29 cellular contexts compared by ENCODE assay signal in the genomic region with DNA sequence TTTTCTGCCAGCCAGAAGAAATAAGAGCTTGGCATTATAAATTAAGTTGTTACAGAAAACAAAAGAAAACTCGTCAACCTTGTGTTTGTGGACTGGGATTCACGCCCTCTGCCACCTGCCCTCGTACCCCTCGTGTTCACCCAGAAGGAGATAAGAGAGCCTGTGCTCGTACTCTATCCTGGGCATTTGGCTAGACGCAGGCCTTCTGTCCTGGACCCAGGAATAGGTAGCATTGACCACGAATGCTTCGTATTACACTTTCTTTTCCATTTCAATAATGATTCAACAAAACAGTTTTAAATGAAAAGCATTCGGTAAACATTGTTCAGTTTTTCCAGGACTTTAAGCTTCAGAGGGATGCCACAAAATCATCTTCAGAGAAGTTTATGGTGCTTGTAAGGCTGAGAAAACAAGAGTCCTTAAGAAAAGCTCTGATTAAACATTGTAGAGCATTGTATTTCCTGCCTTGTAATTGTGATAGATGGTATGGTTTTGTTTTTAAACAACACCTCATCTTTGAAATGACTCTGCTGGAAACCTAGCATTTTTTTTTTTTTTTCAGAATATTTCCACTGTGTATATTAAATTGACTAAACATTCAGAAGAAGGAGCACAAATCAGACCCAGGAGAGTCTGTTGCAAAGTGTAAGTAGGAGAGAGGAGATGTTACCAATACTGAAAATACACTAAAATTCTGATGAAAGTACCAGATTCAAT. TPM values are rescaled to one million over a fixed set of nuclear protein-coding genes. Genes with fewer than 3 reads are reported as not detected.
DNase-seq lines count a peak whose midpoint lies in the region; ATAC-seq and TF ChIP-seq lines count a peak whose summit lies in the region.
"Had no signal": no experiment of that assay in that cellular context is flagged by ENCODE, and none has a peak within 500 bp of the region (broad histone marks: within the 10 kb centered on the region; RNA-seq: fewer than 3 reads in every experiment).

No MANE protein-coding gene starts in this region.

- H3K9me3 Mint-ChIP-seq in activated naive CD4-positive, alpha-beta T cell treated with anti-CD3 and anti-CD28 coated beads, Interleukin-2, amount 50 U/mL, for 72 hours, result no peaks in the 10 kb centered on the region
- no peaks in the 10 kb centered on the region for H3K9me3 Mint-ChIP-seq in stimulated activated naive CD8-positive, alpha-beta T cell treated with anti-CD3 and anti-CD28 coated beads, Interleukin-15, Interleukin-2, amounts not matched to agents 100 ng/mL and 50 ng/mL, for 24 hours
- H3K9me3 Mint-ChIP-seq: brain, GM23338, HFFc6, T-cell had no signal

- H3K23ac ChIP-seq in IMR-90 (ENCODE audit: low read depth, low read length), result no peak overlapping the region

- no peak for DNase-seq in activated naive CD4-positive, alpha-beta T cell treated with anti-CD3 and anti-CD28 coated beads, Interleukin-2, amount 50 U/mL, for 72 hours (ENCODE audit: low spot score in 2 of 2)
- no peak for DNase-seq in activated naive CD4-positive, alpha-beta T cell (lab: John Stamatoyannopoulos, UW)
- DNase-seq in IMR-90 (peak; percentile 10), NOMO-1 (lab: John Stamatoyannopoulos, UW; ENCODE audit: unreplicated experiment in 2 of 2) (no peak)
- DNase-seq: activated CD4-positive, CD25-positive, alpha-beta regulatory T cell; activated gamma-delta T cell; adrenal gland; dorsolateral prefrontal cortex; head of caudate nucleus; Kasumi-1; kidney; MV-4-11; naive thymus-derived CD8-positive, alpha-beta T cell; NCI-H146; NCI-H2107; NCI-H774; RPMI8226; small intestine; substantia nigra; T-cell; upper lobe of right lung had no signal

- in situ Hi-C loops in IMR-90 (cut with MboI; ENCODE audit: low sequenced_read_pairs), result no loop called here

- H2AFZ ChIP-seq in IMR-90 (replicated peaks; ENCODE audit: low read length, poor library complexity), result peak overlapping the region; percentile 47
- H2AFZ ChIP-seq: parathyroid adenoma had no signal

- H3K4me1 Mint-ChIP-seq in stimulated activated naive CD8-positive, alpha-beta T cell treated with anti-CD3 and anti-CD28 coated beads, Interleukin-15, Interleukin-2, amounts not matched to agents 100 ng/mL and 50 ng/mL, for 24 hours (ENCODE audit: low read depth), result peaks cover 30% of the 10 kb centered on the region
- H3K4me1 Mint-ChIP-seq: GM23338 had no signal

- TF ChIP-seq CTCF in IMR-90 (conservative IDR thresholded peaks at IDR 0.05; ENCODE audit: low read depth, low read length), result no peak

- H3K27ac ChIP-seq in IMR-90 (ENCODE audit: insufficient read depth, low read length) (no peak overlapping the region; the same call in 1 of the 2 replicates), ectodermal cell (ENCODE audit: insufficient read depth, low read depth, low read length, poor library complexity, severe bottlenecking) (peak overlapping the region; percentile 85)
- H3K27ac ChIP-seq: adrenal gland, dorsolateral prefrontal cortex, HL-60, parathyroid adenoma, upper lobe of right lung had no signal

- peak overlapping the region in 1 of 2 experiments; percentile 49; a peak in 2 of 4 replicates for H4K8ac ChIP-seq in IMR-90 (ENCODE audit: low read depth in 2 of 2, low read length in 2 of 2)

- H2BK15ac ChIP-seq in IMR-90 (ENCODE audit: low read depth, low read length), result peak overlapping the region; percentile 52; the same call in 1 of the 3 replicates

- H3K36me3 Mint-ChIP-seq in activated naive CD4-positive, alpha-beta T cell treated with anti-CD3 and anti-CD28 coated beads, Interleukin-2, amount 50 U/mL, for 72 hours, result peaks cover 0 to 5% of the 10 kb centered on the region in 2 donors
- no peaks in the 10 kb centered on the region for H3K36me3 Mint-ChIP-seq in stimulated activated naive CD8-positive, alpha-beta T cell treated with anti-CD3 and anti-CD28 coated beads, Interleukin-15, Interleukin-2, amounts not matched to agents 100 ng/mL and 50 ng/mL, for 24 hours (ENCODE audit: low read depth)
- H3K36me3 Mint-ChIP-seq: brain; naive thymus-derived CD8-positive, alpha-beta T cell; T-cell had no signal

- no peak for TF ChIP-seq RAD21 in IMR-90 (IDR thresholded peaks at IDR 0.05; ENCODE audit: low read length)

- peak overlapping the region; percentile 47; the same call in 1 of the 2 replicates for H2BK120ac ChIP-seq in IMR-90 (ENCODE audit: low read depth, low read length)

- H3K9me3 ChIP-seq in IMR-90 (ENCODE audit: control insufficient read depth, insufficient read depth, low read length), result no peaks in the 10 kb centered on the region
- H3K9me3 ChIP-seq in ectodermal cell (ENCODE audit: control insufficient read depth, low read length), result no peaks in the 10 kb centered on the region
- H3K9me3 ChIP-seq: adrenal gland, upper lobe of right lung had no signal

- no peak overlapping the region for H4K5ac ChIP-seq in IMR-90 (ENCODE audit: low read depth, low read length)

- 94% methylated on average over 3 of the region's 9 CpGs; no CpG with 5 or more reads in 1 of the 2 experiments for WGBS in IMR-90 (ENCODE audit: extremely low coverage in 2 of 2, insufficient read length in 1 of 2), 2 experiments
- 84 to 87% methylated on average over 9 of the region's 9 CpGs for WGBS in ectodermal cell, 2 experiments

- peak overlapping the region; percentile 60 for H2AK9ac ChIP-seq in IMR-90 (replicated peaks; ENCODE audit: low read depth, low read length, poor library complexity)

- intact Hi-C loops in IMR-90 (cut with micrococcal nuclease), result no loop called here

- H3K4me3 Mint-ChIP-seq in stimulated activated naive CD8-positive, alpha-beta T cell treated with anti-CD3 and anti-CD28 coated beads, Interleukin-15, Interleukin-2, amounts not matched to agents 100 ng/mL and 50 ng/mL, for 24 hours, result peak overlapping the region; percentile 23
- H3K4me3 Mint-ChIP-seq: GM23338, HFFc6, T-cell had no signal

- H2BK5ac ChIP-seq in IMR-90 (ENCODE audit: low read depth, low read length, poor library complexity, severe bottlenecking), result no peak overlapping the region

- H3K18ac ChIP-seq in IMR-90 (ENCODE audit: low read depth, low read length), result no peak overlapping the region

- H3K4me2 ChIP-seq in IMR-90 (ENCODE audit: low read depth, low read length), result no peak overlapping the region
- H3K4me2 ChIP-seq: GM23338 had no signal

- H3K4me3 ChIP-seq in IMR-90 (ENCODE audit: insufficient read depth, low read depth, low read length) (no peak overlapping the region), ectodermal cell (ENCODE audit: insufficient read depth, low read depth, low read length) (no peak overlapping the region)
- H3K4me3 ChIP-seq: adrenal gland, dorsolateral prefrontal cortex, GM23338, upper lobe of right lung had no signal

- no peaks in the 10 kb centered on the region for H4K20me1 ChIP-seq in IMR-90 (ENCODE audit: insufficient read depth, low read length)

- no peaks in the 10 kb centered on the region for H3K79me1 ChIP-seq in IMR-90 (ENCODE audit: low read depth in 1 of 2, low read length in 2 of 2)

- no peak for TF ChIP-seq POLR2A in IMR-90 (IDR thresholded peaks at IDR 0.05; ENCODE audit: low read depth, low read length)

- no TSS peak for BruUV-seq in IMR-90 (replicated peaks; lab: Mats Ljungman, UMichigan)

- peak overlapping the region; percentile 37 for H3K4ac ChIP-seq in IMR-90 (ENCODE audit: low read depth, low read length)

- H3K14ac ChIP-seq in IMR-90 (replicated peaks; ENCODE audit: low read depth, low read length), result no peak overlapping the region; the same call in 1 of the 2 replicates

- CTCF ChIA-PET in IMR-90 (lab: Yijun Ruan, JAX), result interaction anchor here (0.6 to 1.2 kb wide), 3 partner anchors 17 to 174 kb away, joined by 4 to 9 read pairs (median 4); no protein-coding TSS in a partner anchor

- no peaks in the 10 kb centered on the region for H3K27me3 ChIP-seq in IMR-90 (ENCODE audit: control insufficient read depth, insufficient read depth, low read length)
- no peaks in the 10 kb centered on the region for H3K27me3 ChIP-seq in ectodermal cell (ENCODE audit: control insufficient read depth, insufficient read depth, low read length, poor library complexity, severe bottlenecking)
- H3K27me3 ChIP-seq: adrenal gland, dorsolateral prefrontal cortex, upper lobe of right lung had no signal

- peaks cover 13% of the 10 kb centered on the region for H3K4me1 ChIP-seq in IMR-90 (ENCODE audit: control insufficient read depth, insufficient read depth, low read length)
- peaks cover 27% of the 10 kb centered on the region for H3K4me1 ChIP-seq in ectodermal cell (ENCODE audit: control insufficient read depth, insufficient read depth, low read length)
- H3K4me1 ChIP-seq: adrenal gland, parathyroid adenoma, upper lobe of right lung had no signal

- H3K36me3 ChIP-seq in IMR-90 (ENCODE audit: control insufficient read depth, insufficient read depth, low read length), result no peaks in the 10 kb centered on the region
- H3K36me3 ChIP-seq in ectodermal cell (ENCODE audit: control insufficient read depth, insufficient read depth, low read length), result no peaks in the 10 kb centered on the region
- H3K36me3 ChIP-seq: adrenal gland, upper lobe of right lung had no signal

- peaks cover 11% of the 10 kb centered on the region for H3K27me3 Mint-ChIP-seq in stimulated activated naive CD8-positive, alpha-beta T cell treated with anti-CD3 and anti-CD28 coated beads, Interleukin-15, Interleukin-2, amounts not matched to agents 100 ng/mL and 50 ng/mL, for 24 hours

- H3K9ac ChIP-seq in IMR-90 (ENCODE audit: low read depth, low read length), result no peak overlapping the region
- H3K9ac ChIP-seq: parathyroid adenoma had no signal

- POLR2A ChIA-PET in IMR-90 (lab: Charles Lee; ENCODE audit: unreplicated experiment), result no interaction called here

- H4K91ac ChIP-seq in IMR-90 (ENCODE audit: insufficient read depth, low read depth, low read length), result peak overlapping the region; percentile 14; the same call in 1 of the 2 replicates

- H2BK20ac ChIP-seq in IMR-90 (ENCODE audit: low read depth, low read length), result peak overlapping the region; percentile 12; the same call in 1 of the 2 replicates

- H2AK5ac ChIP-seq in IMR-90 (ENCODE audit: low read depth, low read length), result no peak overlapping the region

- H3K56ac ChIP-seq in IMR-90 (ENCODE audit: extremely low read depth, insufficient read depth, low read length), result no peak overlapping the region

- dilution Hi-C loops in IMR-90 (cut with HindIII; ENCODE audit: low sequenced_read_pairs, unreplicated experiment), result no loop called here

- peak; percentile 40 to 91 for ATAC-seq in activated naive CD4-positive, alpha-beta T cell treated with anti-CD3 and anti-CD28 coated beads, Interleukin-2, amount 50 U/mL, for 72 hours
- ATAC-seq in IMR-90 (ENCODE audit: low read depth) (0 out of 2 replicates have a peak, but pooled peaks have one; percentile 21), HG03045 (IDR thresholded peaks at IDR 0.05; ENCODE audit: unreplicated experiment) (no peak)
- ATAC-seq: naive thymus-derived CD8-positive, alpha-beta T cell; T-cell; upper lobe of right lung had no signal

- peaks cover 6% of the 10 kb centered on the region for H3K9me1 ChIP-seq in IMR-90 (ENCODE audit: insufficient read depth, low read length)

- H3K27ac Mint-ChIP-seq in activated naive CD4-positive, alpha-beta T cell treated with anti-CD3 and anti-CD28 coated beads, Interleukin-2, amount 50 U/mL, for 72 hours, result peak overlapping the region in 1 of 2 donors; percentile 94
- peak overlapping the region; percentile 87 for H3K27ac Mint-ChIP-seq in stimulated activated naive CD8-positive, alpha-beta T cell treated with anti-CD3 and anti-CD28 coated beads, Interleukin-15, Interleukin-2, amounts not matched to agents 100 ng/mL and 50 ng/mL, for 24 hours
- H3K27ac Mint-ChIP-seq: GM23338; HFFc6; naive thymus-derived CD8-positive, alpha-beta T cell; T-cell had no signal

RNA-seq across cellular contexts. Expression of gene MTX3, which starts 27.6 kb away (rescaled TPM):
- 10 to 100 TPM; 10.4 to 23.4 TPM for total RNA-seq in activated naive CD4-positive, alpha-beta T cell treated with anti-CD3 and anti-CD28 coated beads, Interleukin-2, amount 50 U/mL, for 72 hours
- total RNA-seq in IMR-90 (2012; rRNA removed), result 12.7 and 13.6 TPM in 2 replicates
- 4.0 and 6.6 TPM in 2 replicates for polyA plus RNA-seq in IMR-90 (2012; rRNA removed)
- 0.68 and 1.3 TPM in 2 replicates for polyA plus RNA-seq in IMR-90 (2012; cell fraction: cytosol; rRNA removed)
- polyA plus RNA-seq in IMR-90 (2012; cell fraction: nucleus; rRNA removed; ENCODE audit: low replicate concordance), result 2.0 and 13.9 TPM in 2 replicates
- 33.2 TPM for polyA plus RNA-seq in ectodermal cell (2013, experiment 1 of 4)
- polyA plus RNA-seq in ectodermal cell (2013, experiment 2 of 4), result 30.7 TPM
- 18.5 TPM for polyA plus RNA-seq in ectodermal cell (2013, experiment 3 of 4)
- polyA plus RNA-seq in ectodermal cell (2013, experiment 4 of 4), result 22.0 TPM
